In the genomic region with DNA sequence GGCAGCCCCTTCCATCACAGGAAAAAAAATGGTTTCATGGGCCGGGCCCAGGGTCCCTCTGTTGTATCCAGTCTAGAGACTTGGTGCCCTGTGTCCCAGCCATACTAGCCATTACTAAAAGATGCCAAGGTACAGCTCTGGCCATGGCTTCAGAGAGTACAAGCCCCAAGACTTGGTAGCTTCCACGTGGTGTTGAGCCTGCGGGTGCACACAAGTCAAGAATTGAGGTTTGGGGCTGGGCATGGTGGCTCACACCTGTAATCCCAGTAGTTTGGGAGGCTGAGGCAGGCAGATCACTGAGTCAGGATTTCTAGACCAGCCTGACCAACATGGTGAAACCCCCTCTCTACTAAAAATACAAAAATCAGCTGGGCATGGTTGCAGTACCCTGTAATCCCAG, we compare ENCODE assay signal across 8 cellular contexts.
"Had no signal": no experiment of that assay in that cellular context is flagged by ENCODE, and none has a peak within 500 bp of the region (broad histone marks: within the 10 kb centered on the region; RNA-seq: fewer than 3 reads in every experiment).

No MANE protein-coding gene starts in this region.

- FAIRE-seq: HepG2, HTR-8/SVneo had no signal

- H3K36me3 Mint-ChIP-seq: IgD-negative memory B cell had no signal

- H3K27ac Mint-ChIP-seq: IgD-negative memory B cell had no signal

- H3K9ac ChIP-seq: KMS-11 had no signal

- H3K4me1 Mint-ChIP-seq: IgD-negative memory B cell had no signal

- H3K27ac ChIP-seq: HL-60, KMS-11 had no signal

- DNase-seq: IMR-90, KBM-7, KG1 had no signal

- ATAC-seq: HepG2 had no signal

- H3K27me3 Mint-ChIP-seq: IgD-negative memory B cell had no signal

- H3K4me2 ChIP-seq: KMS-11 had no signal

- H3K4me3 Mint-ChIP-seq: IgD-negative memory B cell had no signal
